Comparison of ENCODE assay signal across 13 cellular contexts in the genomic region with DNA sequence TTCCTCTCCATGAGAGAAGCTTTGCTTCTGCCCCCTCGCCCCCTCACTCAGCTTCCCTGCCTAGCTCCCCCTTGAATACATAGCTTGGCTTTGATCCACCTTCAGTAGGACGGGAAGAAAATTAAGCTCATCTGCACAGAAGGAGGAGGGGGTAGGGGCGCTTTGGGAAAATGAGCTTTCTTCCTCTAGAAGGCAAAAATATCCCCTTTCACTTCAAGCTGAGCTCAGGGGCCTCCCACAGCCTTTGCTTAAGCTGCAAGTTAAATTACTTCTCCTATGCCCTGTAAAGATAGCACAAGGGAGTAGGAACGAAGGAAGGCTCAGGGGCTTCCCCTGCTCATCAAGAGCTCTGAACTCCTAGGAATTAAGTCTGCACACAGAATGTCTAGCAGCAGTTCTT.
"Had no signal": no experiment of that assay in that cellular context is flagged by ENCODE, and none has a peak within 500 bp of the region (broad histone marks: within the 10 kb centered on the region; RNA-seq: fewer than 3 reads in every experiment).

No MANE protein-coding gene starts in this region.

- H3K4me1 ChIP-seq: foreskin keratinocyte, uterus had no signal

- DNase-seq: activated CD4-positive, alpha-beta T cell treated with anti-CD3 and anti-CD28 coated beads for 48 hours; activated naive CD4-positive, alpha-beta T cell; aorta; foreskin keratinocyte; left colon; stimulated activated CD4-positive, alpha-beta T cell treated with anti-CD3 and anti-CD28 coated beads, Interleukin-15, amount 100 ng/mL, for 24 hours; stimulated activated CD4-positive, alpha-beta T cell treated with anti-CD3 and anti-CD28 coated beads, Interleukin-4, amount 100 ng/mL, for 4 hours; stimulated activated naive CD8-positive, alpha-beta T cell treated with anti-CD3 and anti-CD28 coated beads, Interleukin-15, amount 100 ng/mL, for 72 hours; T-helper 9 cell; uterus had no signal

- H3K4me3 Mint-ChIP-seq: activated T-helper 1 cell treated with anti-CD3 and anti-CD28 coated beads, Interleukin-12 subunit alpha, Interleukin-12 subunit beta, Interleukin-2, Interleukin-4 antibody, amounts not matched to agents 30 ng/mL and 10 ng/mL and 1 ng/mL, durations not matched to agents 14 hours and 24 hours and 36 hours; natural killer cell treated with Interleukin-12 subunit alpha and Interleukin-12 subunit beta and Interleukin-15 and Interleukin-18, amount 100 ng/mL, for 72 hours; stimulated activated naive CD8-positive, alpha-beta T cell treated with anti-CD3 and anti-CD28 coated beads, Interleukin-15, amount 100 ng/mL, for 72 hours had no signal

- H3K9me3 Mint-ChIP-seq: activated T-helper 1 cell treated with anti-CD3 and anti-CD28 coated beads, Interleukin-12 subunit alpha, Interleukin-12 subunit beta, Interleukin-2, Interleukin-4 antibody, amounts not matched to agents 30 ng/mL and 10 ng/mL and 1 ng/mL, durations not matched to agents 14 hours and 24 hours and 36 hours; natural killer cell treated with Interleukin-12 subunit alpha and Interleukin-12 subunit beta and Interleukin-15 and Interleukin-18, amount 100 ng/mL, for 72 hours; stimulated activated naive CD8-positive, alpha-beta T cell treated with anti-CD3 and anti-CD28 coated beads, Interleukin-15, amount 100 ng/mL, for 72 hours had no signal

- H3K9me3 ChIP-seq: thoracic aorta, uterus had no signal

- H3K27ac Mint-ChIP-seq: activated T-helper 1 cell treated with anti-CD3 and anti-CD28 coated beads, Interleukin-12 subunit alpha, Interleukin-12 subunit beta, Interleukin-2, Interleukin-4 antibody, amounts not matched to agents 30 ng/mL and 10 ng/mL and 1 ng/mL, durations not matched to agents 14 hours and 24 hours and 36 hours; natural killer cell treated with Interleukin-12 subunit alpha and Interleukin-12 subunit beta and Interleukin-15 and Interleukin-18, amount 100 ng/mL, for 72 hours; stimulated activated naive CD8-positive, alpha-beta T cell treated with anti-CD3 and anti-CD28 coated beads, Interleukin-15, amount 100 ng/mL, for 72 hours had no signal

- H3K4me1 Mint-ChIP-seq: stimulated activated naive CD8-positive, alpha-beta T cell treated with anti-CD3 and anti-CD28 coated beads, Interleukin-15, amount 100 ng/mL, for 72 hours had no signal

- H3K27me3 ChIP-seq: uterus had no signal

- H3K36me3 ChIP-seq: thoracic aorta, uterus had no signal

- H3K4me3 ChIP-seq: thoracic aorta, uterus had no signal

- H3K27ac ChIP-seq: foreskin keratinocyte, thoracic aorta, uterus had no signal

- ATAC-seq: foreskin keratinocyte; left colon; natural killer cell treated with Interleukin-12 subunit alpha and Interleukin-12 subunit beta and Interleukin-15 and Interleukin-18, amount 100 ng/mL, for 72 hours; stimulated activated naive CD8-positive, alpha-beta T cell treated with anti-CD3 and anti-CD28 coated beads, Interleukin-15, amount 100 ng/mL, for 72 hours had no signal

- H3K36me3 Mint-ChIP-seq: natural killer cell treated with Interleukin-12 subunit alpha and Interleukin-12 subunit beta and Interleukin-15 and Interleukin-18, amount 100 ng/mL, for 72 hours had no signal
